Comparison of ENCODE assay signal across 1 cellular context in the genomic region with DNA sequence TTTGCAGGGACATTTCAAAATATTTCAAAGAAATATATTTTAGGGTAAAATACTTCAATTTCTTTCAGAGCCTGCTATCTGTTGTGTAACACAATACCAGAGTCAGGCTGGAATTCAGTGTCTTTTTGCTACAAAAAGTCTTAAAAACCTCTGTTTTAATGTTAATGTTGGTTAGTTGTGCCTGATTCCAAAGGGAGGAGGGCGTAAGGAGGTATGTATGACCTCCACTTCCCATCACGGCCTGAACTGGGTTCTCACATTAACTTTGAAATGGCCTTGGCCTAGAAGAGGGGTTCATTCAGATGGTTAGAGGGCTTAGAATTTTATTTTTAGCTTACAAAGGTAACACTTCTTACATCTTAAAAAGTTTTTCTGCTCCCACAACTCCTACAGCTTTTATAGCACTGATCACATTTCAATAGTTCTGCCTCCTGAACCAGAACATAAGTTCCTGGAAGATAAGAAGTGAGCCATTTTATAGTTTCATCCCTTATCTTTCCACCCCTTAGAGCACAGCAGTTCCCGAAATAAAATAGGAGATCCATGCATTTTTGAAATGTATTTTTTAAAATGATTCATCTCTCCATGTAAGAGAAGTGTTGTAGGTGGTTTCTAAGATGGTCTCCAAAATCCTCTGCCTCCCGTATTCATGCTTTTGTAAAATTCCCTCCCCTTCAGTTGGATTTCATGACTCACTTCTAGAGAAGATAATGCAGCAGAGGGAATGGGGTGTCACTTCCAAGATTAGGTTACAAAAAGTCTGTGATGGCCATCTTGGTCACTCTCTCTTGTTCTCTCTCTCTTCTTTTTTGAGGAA.
TF ChIP-seq lines count a peak whose summit lies in the region.

No MANE protein-coding gene starts in this region.

TF ChIP-seq in A549, 52 proteins besides CTCF, POLR2A, EP300 and RAD21 (continued from another document):
- TF ChIP-seq, protein P1, sequence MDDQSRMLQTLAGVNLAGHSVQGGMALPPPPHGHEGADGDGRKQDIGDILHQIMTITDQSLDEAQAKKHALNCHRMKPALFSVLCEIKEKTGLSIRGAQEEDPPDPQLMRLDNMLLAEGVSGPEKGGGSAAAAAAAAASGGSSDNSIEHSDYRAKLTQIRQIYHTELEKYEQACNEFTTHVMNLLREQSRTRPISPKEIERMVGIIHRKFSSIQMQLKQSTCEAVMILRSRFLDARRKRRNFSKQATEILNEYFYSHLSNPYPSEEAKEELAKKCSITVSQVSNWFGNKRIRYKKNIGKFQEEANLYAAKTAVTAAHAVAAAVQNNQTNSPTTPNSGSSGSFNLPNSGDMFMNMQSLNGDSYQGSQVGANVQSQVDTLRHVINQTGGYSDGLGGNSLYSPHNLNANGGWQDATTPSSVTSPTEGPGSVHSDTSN (IDR thresholded peaks at IDR 0.05) = no peak
- TF ChIP-seq KDM1A (IDR thresholded peaks at IDR 0.05; ENCODE audit: low read depth) = no peak
- no peak for TF ChIP-seq RCOR1 (IDR thresholded peaks at IDR 0.05; ENCODE audit: low read depth, low read length)
- TF ChIP-seq MAZ (IDR thresholded peaks at IDR 0.05; ENCODE audit: borderline replicate concordance, low read depth, low read length) = no peak
- no peak for TF ChIP-seq HOXA7 (CRISPR knock-in tag; IDR thresholded peaks at IDR 0.05)
- TF ChIP-seq NPAS2 (CRISPR knock-in tag; IDR thresholded peaks at IDR 0.05; ENCODE audit: borderline replicate concordance) = no peak
- TF ChIP-seq ZFP36 (IDR thresholded peaks at IDR 0.05; ENCODE audit: borderline replicate concordance, partially characterized antibody) = no peak
- TF ChIP-seq, protein P2, sequence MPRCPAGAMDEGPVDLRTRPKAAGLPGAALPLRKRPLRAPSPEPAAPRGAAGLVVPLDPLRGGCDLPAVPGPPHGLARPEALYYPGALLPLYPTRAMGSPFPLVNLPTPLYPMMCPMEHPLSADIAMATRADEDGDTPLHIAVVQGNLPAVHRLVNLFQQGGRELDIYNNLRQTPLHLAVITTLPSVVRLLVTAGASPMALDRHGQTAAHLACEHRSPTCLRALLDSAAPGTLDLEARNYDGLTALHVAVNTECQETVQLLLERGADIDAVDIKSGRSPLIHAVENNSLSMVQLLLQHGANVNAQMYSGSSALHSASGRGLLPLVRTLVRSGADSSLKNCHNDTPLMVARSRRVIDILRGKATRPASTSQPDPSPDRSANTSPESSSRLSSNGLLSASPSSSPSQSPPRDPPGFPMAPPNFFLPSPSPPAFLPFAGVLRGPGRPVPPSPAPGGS (IDR thresholded peaks at IDR 0.05) = no peak
- TF ChIP-seq TP53 (CRISPR knock-in tag; IDR thresholded peaks at IDR 0.05) = no peak
- TF ChIP-seq ZSCAN20 (CRISPR knock-in tag; IDR thresholded peaks at IDR 0.05) = no peak
